8 cellular contexts compared by ENCODE assay signal in genomic region chr16:14303182-14303618, GRCh38.
DNase-seq lines count a peak whose midpoint lies in the region; ATAC-seq and TF ChIP-seq lines count a peak whose summit lies in the region.

No MANE protein-coding gene starts in this region.

- H3K9ac ChIP-seq in MM.1S (ENCODE audit: low read length) (peak overlapping the region; percentile 78; the same call in 1 of the 2 replicates), endocrine pancreas (ENCODE audit: control insufficient read depth, insufficient read depth, low read length) (peak overlapping the region; percentile 4)

- no peak overlapping the region for H3K27ac ChIP-seq in CD4-positive, alpha-beta memory T cell (ENCODE audit: low read depth, low read length)
- H3K27ac ChIP-seq in MM.1S (ENCODE audit: low read length) = no peak overlapping the region

- peaks cover 17% of the 10 kb centered on the region for H3K4me1 ChIP-seq in CD4-positive, alpha-beta memory T cell (ENCODE audit: insufficient read depth, low read length)
- H3K4me1 ChIP-seq in MM.1S (ENCODE audit: low read length) (no peaks in the 10 kb centered on the region; the same call in 1 of the 2 replicates), endocrine pancreas (ENCODE audit: control insufficient read depth, insufficient read depth, low read length) (no peaks in the 10 kb centered on the region)

- peaks cover 8% of the 10 kb centered on the region for H3F3A ChIP-seq in MM.1S (ENCODE audit: insufficient read depth, low read length)

- ATAC-seq in GM18519 (IDR thresholded peaks at IDR 0.05; ENCODE audit: low FRiP score, unreplicated experiment) = no peak
- no peak for ATAC-seq in HG02970 (IDR thresholded peaks at IDR 0.05; ENCODE audit: low FRiP score, unreplicated experiment)
- no peak for ATAC-seq in HG03565 (IDR thresholded peaks at IDR 0.05; ENCODE audit: unreplicated experiment)
- ATAC-seq in HG02623 (IDR thresholded peaks at IDR 0.05; ENCODE audit: unreplicated experiment) = no peak

- peak overlapping the region in 1 of 2 donors; percentile 41 for H3K4me3 ChIP-seq in CD4-positive, alpha-beta memory T cell (ENCODE audit: low read length in 2 of 2)
- H3K4me3 ChIP-seq in MM.1S (ENCODE audit: low read length) = peak overlapping the region; percentile 89
- H3K4me3 ChIP-seq in endocrine pancreas (ENCODE audit: control insufficient read depth, insufficient read depth, low read length) = no peak overlapping the region

- peaks cover 5 to 23% (median 9%) of the 10 kb centered on the region in 4 donors for H3K4me1 Mint-ChIP-seq in CD4-positive, alpha-beta memory T cell
- H3K4me1 Mint-ChIP-seq in nephron progenitor cell = peaks cover 54% of the 10 kb centered on the region

- H3K27me3 ChIP-seq in CD4-positive, alpha-beta memory T cell (ENCODE audit: insufficient read depth, low read length) = peaks cover 10% of the 10 kb centered on the region
- no peaks in the 10 kb centered on the region for H3K27me3 ChIP-seq in MM.1S (replicated peaks; ENCODE audit: insufficient read depth, low read length)
- H3K27me3 ChIP-seq in endocrine pancreas (ENCODE audit: control insufficient read depth, insufficient read depth, low read length) = no peaks in the 10 kb centered on the region

- H3K27me3 Mint-ChIP-seq in CD4-positive, alpha-beta memory T cell = peaks cover 3 to 8% of the 10 kb centered on the region in 2 donors
- H3K27me3 Mint-ChIP-seq in nephron progenitor cell (ENCODE audit: low read depth, poor library complexity) = peaks cover 58% of the 10 kb centered on the region

- peaks cover 61% of the 10 kb centered on the region for H3K79me2 ChIP-seq in MM.1S (ENCODE audit: low read length)

- H3K9me2 ChIP-seq in MM.1S (replicated peaks; ENCODE audit: insufficient read depth, low read length) = no peaks in the 10 kb centered on the region

- H3K9me3 ChIP-seq in CD4-positive, alpha-beta memory T cell (ENCODE audit: control insufficient read depth in 1 of 2, low read length in 2 of 2) = no peaks in the 10 kb centered on the region
- no peaks in the 10 kb centered on the region for H3K9me3 ChIP-seq in MM.1S (replicated peaks; ENCODE audit: insufficient read depth, low read length)
- H3K9me3 ChIP-seq in endocrine pancreas (ENCODE audit: control insufficient read depth, low read length) = no peaks in the 10 kb centered on the region

- intact Hi-C loops in CD4-positive, alpha-beta memory T cell (cut with micrococcal nuclease) = no loop called here

- peak overlapping the region; percentile 91 for H3K4me2 ChIP-seq in MM.1S (ENCODE audit: low read depth, low read length)

- peaks cover 0 to 2% of the 10 kb centered on the region in 2 donors for H3K36me3 Mint-ChIP-seq in CD4-positive, alpha-beta memory T cell
- no peaks in the 10 kb centered on the region for H3K36me3 Mint-ChIP-seq in nephron progenitor cell (ENCODE audit: low read depth)

- CTCF ChIA-PET in CD4-positive, alpha-beta memory T cell (lab: Charles Lee; ENCODE audit: partially characterized antibody) = no interaction called here

- no peak for DNase-seq in CD4-positive, alpha-beta memory T cell
- DNase-seq in MM.1S = no peak
- DNase-seq in nephron progenitor cell = no peak

- no peak overlapping the region for H2AFZ ChIP-seq in MM.1S (ENCODE audit: low read length)

- TF ChIP-seq CTCF in MM.1S (IDR thresholded peaks at IDR 0.05; ENCODE audit: low read length) (no peak), nephron progenitor cell (IDR thresholded peaks at IDR 0.05) (no peak)

- POLR2A ChIA-PET in CD4-positive, alpha-beta memory T cell (lab: Charles Lee; ENCODE audit: partially characterized antibody) = interaction anchor here (1.0 kb wide), 2 partner anchors 13 to 18 kb away, joined by 3 to 5 read pairs; no protein-coding TSS in a partner anchor

- H3K4me3 Mint-ChIP-seq in CD4-positive, alpha-beta memory T cell = peak overlapping the region; percentile 66 to 82 (median 77)
- peak overlapping the region; percentile 85 for H3K4me3 Mint-ChIP-seq in nephron progenitor cell

- H4K20me1 ChIP-seq in MM.1S (ENCODE audit: insufficient read depth, low read length) = no peaks in the 10 kb centered on the region

- no peaks in the 10 kb centered on the region for H3K9me3 Mint-ChIP-seq in CD4-positive, alpha-beta memory T cell
- H3K9me3 Mint-ChIP-seq in nephron progenitor cell = no peaks in the 10 kb centered on the region

- H3K36me3 ChIP-seq in CD4-positive, alpha-beta memory T cell (ENCODE audit: insufficient read depth, low read length) = no peaks in the 10 kb centered on the region
- H3K36me3 ChIP-seq in MM.1S (replicated peaks; ENCODE audit: insufficient read depth, low read length) (no peaks in the 10 kb centered on the region), endocrine pancreas (ENCODE audit: control insufficient read depth, insufficient read depth, low read length) (no peaks in the 10 kb centered on the region)

- peak overlapping the region in 2 of 7 donors; percentile 25 to 61 for H3K27ac Mint-ChIP-seq in CD4-positive, alpha-beta memory T cell
- H3K27ac Mint-ChIP-seq in nephron progenitor cell = no peak overlapping the region
